Comparison of ENCODE assay signal across 1 cellular context in the genomic region with DNA sequence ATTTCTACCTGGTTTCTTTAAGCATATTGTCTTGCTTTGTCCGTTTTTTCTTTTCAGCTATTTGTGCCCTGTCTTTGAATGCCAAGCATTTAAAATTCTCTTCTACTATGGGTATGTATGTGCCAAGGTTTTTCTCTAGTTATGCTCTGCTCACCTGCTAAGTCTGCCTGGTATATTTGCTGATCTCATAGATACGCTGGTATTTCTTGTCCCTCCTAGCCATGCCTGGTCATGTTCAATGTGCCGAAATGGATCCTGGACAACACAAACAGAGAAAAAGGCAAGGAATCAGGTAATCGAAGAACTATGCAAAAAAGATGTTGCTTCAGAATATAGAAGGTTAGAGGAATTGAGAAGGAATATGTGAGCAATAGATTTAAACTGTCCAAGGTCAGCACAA.
TF ChIP-seq lines count a peak whose summit lies in the region.

No MANE protein-coding gene starts in this region.

TF ChIP-seq in GM23338, 12 proteins besides CTCF, POLR2A, EP300 and RAD21:
- TF ChIP-seq NANOG (IDR thresholded peaks at IDR 0.05; ENCODE audit: borderline replicate concordance), result no peak
- TF ChIP-seq EZH2phosphoT487 (IDR thresholded peaks at IDR 0.05; ENCODE audit: unreplicated experiment), result no peak
- no peak for TF ChIP-seq POLR2AphosphoS5 (IDR thresholded peaks at IDR 0.05; ENCODE audit: low read depth)
- no peak for TF ChIP-seq ZNF331 (CRISPR knock-in tag; IDR thresholded peaks at IDR 0.05; ENCODE audit: low read depth)
- no peak for TF ChIP-seq JUNB (IDR thresholded peaks at IDR 0.05; ENCODE audit: unreplicated experiment)
- TF ChIP-seq EZH2 (IDR thresholded peaks at IDR 0.05; ENCODE audit: low read depth, unreplicated experiment), result no peak
- TF ChIP-seq ZNF114 (CRISPR knock-in tag; IDR thresholded peaks at IDR 0.05), result no peak
- TF ChIP-seq, protein P1, sequence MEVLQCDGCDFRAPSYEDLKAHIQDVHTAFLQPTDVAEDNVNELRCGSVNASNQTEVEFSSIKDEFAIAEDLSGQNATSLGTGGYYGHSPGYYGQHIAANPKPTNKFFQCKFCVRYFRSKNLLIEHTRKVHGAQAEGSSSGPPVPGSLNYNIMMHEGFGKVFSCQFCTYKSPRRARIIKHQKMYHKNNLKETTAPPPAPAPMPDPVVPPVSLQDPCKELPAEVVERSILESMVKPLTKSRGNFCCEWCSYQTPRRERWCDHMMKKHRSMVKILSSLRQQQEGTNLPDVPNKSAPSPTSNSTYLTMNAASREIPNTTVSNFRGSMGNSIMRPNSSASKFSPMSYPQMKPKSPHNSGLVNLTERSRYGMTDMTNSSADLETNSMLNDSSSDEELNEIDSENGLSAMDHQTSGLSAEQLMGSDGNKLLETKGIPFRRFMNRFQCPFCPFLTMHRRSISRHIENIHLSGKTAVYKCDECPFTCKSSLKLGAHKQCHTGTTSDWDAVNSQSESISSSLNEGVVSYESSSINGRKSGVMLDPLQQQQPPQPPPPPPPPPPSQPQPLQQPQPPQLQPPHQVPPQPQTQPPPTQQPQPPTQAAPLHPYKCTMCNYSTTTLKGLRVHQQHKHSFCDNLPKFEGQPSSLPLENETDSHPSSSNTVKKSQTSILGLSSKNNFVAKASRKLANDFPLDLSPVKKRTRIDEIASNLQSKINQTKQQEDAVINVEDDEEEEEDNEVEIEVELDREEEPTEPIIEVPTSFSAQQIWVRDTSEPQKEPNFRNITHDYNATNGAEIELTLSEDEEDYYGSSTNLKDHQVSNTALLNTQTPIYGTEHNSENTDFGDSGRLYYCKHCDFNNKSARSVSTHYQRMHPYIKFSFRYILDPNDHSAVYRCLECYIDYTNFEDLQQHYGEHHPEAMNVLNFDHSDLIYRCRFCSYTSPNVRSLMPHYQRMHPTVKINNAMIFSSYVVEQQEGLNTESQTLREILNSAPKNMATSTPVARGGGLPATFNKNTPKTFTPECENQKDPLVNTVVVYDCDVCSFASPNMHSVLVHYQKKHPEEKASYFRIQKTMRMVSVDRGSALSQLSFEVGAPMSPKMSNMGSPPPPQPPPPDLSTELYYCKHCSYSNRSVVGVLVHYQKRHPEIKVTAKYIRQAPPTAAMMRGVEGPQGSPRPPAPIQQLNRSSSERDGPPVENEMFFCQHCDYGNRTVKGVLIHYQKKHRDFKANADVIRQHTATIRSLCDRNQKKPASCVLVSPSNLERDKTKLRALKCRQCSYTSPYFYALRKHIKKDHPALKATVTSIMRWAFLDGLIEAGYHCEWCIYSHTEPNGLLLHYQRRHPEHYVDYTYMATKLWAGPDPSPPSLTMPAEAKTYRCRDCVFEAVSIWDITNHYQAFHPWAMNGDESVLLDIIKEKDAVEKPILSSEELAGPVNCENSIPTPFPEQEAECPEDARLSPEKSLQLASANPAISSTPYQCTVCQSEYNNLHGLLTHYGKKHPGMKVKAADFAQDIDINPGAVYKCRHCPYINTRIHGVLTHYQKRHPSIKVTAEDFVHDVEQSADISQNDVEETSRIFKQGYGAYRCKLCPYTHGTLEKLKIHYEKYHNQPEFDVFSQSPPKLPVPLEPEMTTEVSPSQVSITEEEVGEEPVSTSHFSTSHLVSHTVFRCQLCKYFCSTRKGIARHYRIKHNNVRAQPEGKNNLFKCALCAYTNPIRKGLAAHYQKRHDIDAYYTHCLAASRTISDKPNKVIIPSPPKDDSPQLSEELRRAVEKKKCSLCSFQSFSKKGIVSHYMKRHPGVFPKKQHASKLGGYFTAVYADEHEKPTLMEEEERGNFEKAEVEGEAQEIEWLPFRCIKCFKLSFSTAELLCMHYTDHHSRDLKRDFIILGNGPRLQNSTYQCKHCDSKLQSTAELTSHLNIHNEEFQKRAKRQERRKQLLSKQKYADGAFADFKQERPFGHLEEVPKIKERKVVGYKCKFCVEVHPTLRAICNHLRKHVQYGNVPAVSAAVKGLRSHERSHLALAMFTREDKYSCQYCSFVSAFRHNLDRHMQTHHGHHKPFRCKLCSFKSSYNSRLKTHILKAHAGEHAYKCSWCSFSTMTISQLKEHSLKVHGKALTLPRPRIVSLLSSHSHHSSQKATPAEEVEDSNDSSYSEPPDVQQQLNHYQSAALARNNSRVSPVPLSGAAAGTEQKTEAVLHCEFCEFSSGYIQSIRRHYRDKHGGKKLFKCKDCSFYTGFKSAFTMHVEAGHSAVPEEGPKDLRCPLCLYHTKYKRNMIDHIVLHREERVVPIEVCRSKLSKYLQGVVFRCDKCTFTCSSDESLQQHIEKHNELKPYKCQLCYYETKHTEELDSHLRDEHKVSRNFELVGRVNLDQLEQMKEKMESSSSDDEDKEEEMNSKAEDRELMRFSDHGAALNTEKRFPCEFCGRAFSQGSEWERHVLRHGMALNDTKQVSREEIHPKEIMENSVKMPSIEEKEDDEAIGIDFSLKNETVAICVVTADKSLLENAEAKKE (CRISPR knock-in tag; IDR thresholded peaks at IDR 0.05), result no peak
- TF ChIP-seq STAT1 (IDR thresholded peaks at IDR 0.05; ENCODE audit: unreplicated experiment), result no peak
- TF ChIP-seq ETS1 (IDR thresholded peaks at IDR 0.05), result no peak
